Comparison of ENCODE assay signal across 15 cellular contexts in genomic region chr20:36408219-36408618, GRCh38.
DNase-seq lines count a peak whose midpoint lies in the region; ATAC-seq and TF ChIP-seq lines count a peak whose summit lies in the region.
"Had no signal": no experiment of that assay in that cellular context is flagged by ENCODE, and none has a peak within 500 bp of the region (broad histone marks: within the 10 kb centered on the region; RNA-seq: fewer than 3 reads in every experiment).

No MANE protein-coding gene starts in this region.

- peak overlapping the region; percentile 61; the same call in 1 of the 2 replicates for H2AFZ ChIP-seq in PC-3 (ENCODE audit: low read length)

- H3K4me2 ChIP-seq in PC-3 (ENCODE audit: low read length), result peak overlapping the region; percentile 31; the same call in 1 of the 2 replicates

- H3K36me3 ChIP-seq in A673 (ENCODE audit: insufficient read depth, low read length, poor library complexity, severe bottlenecking), result no peaks in the 10 kb centered on the region
- no peaks in the 10 kb centered on the region for H3K36me3 ChIP-seq in PC-3 (ENCODE audit: low read depth, low read length)
- H3K36me3 ChIP-seq in upper lobe of right lung, result no peaks in the 10 kb centered on the region
- H3K36me3 ChIP-seq: right lobe of liver had no signal

- DNase-seq in A673 (ENCODE audit: low spot score) (peak; percentile 60), G401 (ENCODE audit: low spot score) (peak; percentile 54), PC-3 (peak; percentile 74), fibroblast of mammary gland (ENCODE audit: low read depth) (peak; percentile 37), upper lobe of right lung (no peak)
- DNase-seq: activated T-cell treated with anti-CD3 and anti-CD28 coated beads, Interleukin-2, amount 50 U/mL, for 4 hours; central memory CD4-positive, alpha-beta T cell; GOT3; head of caudate nucleus; midbrain; T-helper 17 cell had no signal

- H4K20me1 ChIP-seq in PC-3 (ENCODE audit: low read length), result no peaks in the 10 kb centered on the region

- no peaks in the 10 kb centered on the region for H3K9me2 ChIP-seq in PC-3 (replicated peaks; ENCODE audit: low read length)

- H3K4me3 ChIP-seq in A673 (ENCODE audit: low read depth, low read length, poor library complexity, severe bottlenecking) (no peak overlapping the region), PC-3 (ENCODE audit: low read length) (no peak overlapping the region), fibroblast of mammary gland (ENCODE audit: control insufficient read depth, low read depth, low read length) (no peak overlapping the region), upper lobe of right lung (no peak overlapping the region)
- H3K4me3 ChIP-seq: right lobe of liver had no signal

- no peaks in the 10 kb centered on the region for H3K79me2 ChIP-seq in PC-3 (ENCODE audit: low read length)

- H3K9me3 ChIP-seq in A673 (ENCODE audit: low read depth, low read length, poor library complexity, severe bottlenecking), result no peaks in the 10 kb centered on the region
- no peaks in the 10 kb centered on the region for H3K9me3 ChIP-seq in PC-3 (ENCODE audit: low read length)
- no peaks in the 10 kb centered on the region for H3K9me3 ChIP-seq in upper lobe of right lung
- H3K9me3 ChIP-seq: right lobe of liver had no signal

- CTCF ChIA-PET in A673 (lab: Charles Lee), result interaction anchor here (0.5 to 0.9 kb wide), 2 partner anchors 9 to 428 kb away, joined by 3 to 4 read pairs; no protein-coding TSS in a partner anchor
- CTCF ChIA-PET in PC-3 (lab: Charles Lee), result no interaction called here

- no peak for TF ChIP-seq CTCF in A673 (conservative IDR thresholded peaks at IDR 0.05; ENCODE audit: low read depth, low read length)
- TF ChIP-seq CTCF in PC-3 (conservative IDR thresholded peaks at IDR 0.05; ENCODE audit: low read depth, low read length), result no peak
- no peak for TF ChIP-seq CTCF in fibroblast of mammary gland (conservative IDR thresholded peaks at IDR 0.05; ENCODE audit: control insufficient read depth, insufficient read depth, low read depth, low read length)
- no peak for TF ChIP-seq CTCF in upper lobe of right lung (IDR thresholded peaks at IDR 0.05)

- POLR2A ChIA-PET in A673 (lab: Charles Lee; ENCODE audit: low non-redundant PET) (no interaction called here), PC-3 (lab: Charles Lee; ENCODE audit: unreplicated experiment) (no interaction called here)

- BruUV-seq in A673 (replicated peaks; lab: Mats Ljungman, UMichigan), result no TSS peak
- no TSS peak for BruUV-seq in PC-3 (replicated peaks; lab: Mats Ljungman, UMichigan)

- in situ Hi-C loops in G401 (cut with HindIII; ENCODE audit: low sequenced_read_pairs), result no loop called here

- H3K4me1 ChIP-seq in A673 (ENCODE audit: insufficient read depth, low read length, poor library complexity, severe bottlenecking), result peaks cover 5% of the 10 kb centered on the region
- H3K4me1 ChIP-seq in PC-3 (ENCODE audit: insufficient read depth, low read length), result no peaks in the 10 kb centered on the region
- H3K4me1 ChIP-seq in upper lobe of right lung, result no peaks in the 10 kb centered on the region
- H3K4me1 ChIP-seq: right lobe of liver had no signal

- H3K27me3 ChIP-seq in A673 (replicated peaks; ENCODE audit: insufficient read depth, low read depth, low read length, poor library complexity), result no peaks in the 10 kb centered on the region
- peaks cover 8% of the 10 kb centered on the region; the same call in 1 of the 2 replicates for H3K27me3 ChIP-seq in PC-3 (ENCODE audit: low read length)
- H3K27me3 ChIP-seq in upper lobe of right lung, result peaks cover 3% of the 10 kb centered on the region
- H3K27me3 ChIP-seq: right lobe of liver had no signal

- no peaks in the 10 kb centered on the region for H3F3A ChIP-seq in PC-3 (ENCODE audit: low read length, unreplicated experiment)

- no peak overlapping the region for H3K9ac ChIP-seq in PC-3 (ENCODE audit: low read length)

- intact Hi-C loops in A673 (cut with micrococcal nuclease; ENCODE audit: unreplicated experiment) (no loop called here), PC-3 (cut with micrococcal nuclease) (no loop called here), upper lobe of right lung (cut with DNase I) (no loop called here)

- ATAC-seq in PC-3 (no peak; the same call in 1 of the 2 replicates), HG03521 (IDR thresholded peaks at IDR 0.05; ENCODE audit: unreplicated experiment) (no peak), upper lobe of right lung (no peak), GM21529 (IDR thresholded peaks at IDR 0.05; ENCODE audit: unreplicated experiment) (no peak), HG03565 (IDR thresholded peaks at IDR 0.05; ENCODE audit: unreplicated experiment) (no peak)
- ATAC-seq: activated T-cell treated with anti-CD3 and anti-CD28 coated beads, Interleukin-2, amount 50 U/mL, for 4 hours; right lobe of liver; T-helper 17 cell had no signal

- H3K27ac ChIP-seq in A673 (ENCODE audit: low read depth, low read length, poor library complexity, severe bottlenecking) (no peak overlapping the region), PC-3 (ENCODE audit: low read length) (no peak overlapping the region), upper lobe of right lung (no peak overlapping the region)
- H3K27ac ChIP-seq: right lobe of liver had no signal
